In the genomic region with DNA sequence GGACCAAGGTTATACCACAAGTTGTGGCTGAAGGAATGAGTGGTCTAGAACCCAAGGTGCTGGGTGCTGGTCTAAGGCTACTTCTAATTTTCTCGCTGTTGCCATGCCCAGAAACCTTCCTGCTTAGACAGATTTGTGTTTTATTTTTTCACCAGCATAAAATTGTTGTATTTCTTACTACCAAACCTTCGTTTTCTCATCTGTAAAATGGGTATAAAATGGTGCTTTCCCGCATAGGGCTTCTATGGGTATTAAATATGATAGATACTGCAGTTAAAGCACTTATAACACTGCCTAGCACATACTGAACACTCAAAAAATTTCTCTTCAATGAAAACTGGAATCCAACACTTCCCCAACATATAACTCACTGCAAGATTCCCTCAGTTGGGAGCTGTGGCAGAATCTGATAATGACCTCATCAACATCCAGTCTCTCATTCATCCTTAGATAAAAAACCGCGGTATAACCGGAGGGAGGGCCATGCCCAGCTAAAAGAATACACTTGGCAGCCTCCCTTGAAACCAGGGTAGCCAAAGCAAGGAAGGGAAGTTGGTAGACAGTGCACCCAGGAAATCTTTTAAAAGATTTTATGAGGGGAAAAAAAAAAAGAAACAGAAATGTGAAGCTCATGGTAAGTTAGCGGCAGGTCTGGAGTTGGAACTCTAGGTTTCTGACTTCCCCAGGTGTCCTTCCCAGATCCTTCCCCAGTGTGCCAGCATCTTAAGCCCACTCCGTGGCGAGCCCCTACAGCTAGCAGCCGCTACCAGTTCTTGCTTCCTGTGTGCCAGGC, we compare ENCODE assay signal across 8 cellular contexts. TPM values are rescaled to one million over a fixed set of nuclear protein-coding genes. Genes with fewer than 3 reads are reported as not detected.
DNase-seq lines count a peak whose midpoint lies in the region; TF ChIP-seq lines count a peak whose summit lies in the region.

No MANE protein-coding gene starts in this region.

- H3K27me3 Mint-ChIP-seq in dendritic cell treated with granulocyte-macrophage colony-stimulating factor and Interleukin-4, amounts not matched to agents 40 ng/mL and 50 ng/mL, for 4 days, result no peaks in the 10 kb centered on the region
- H3K27me3 Mint-ChIP-seq in neural progenitor cell (ENCODE audit: insufficient read depth, low read depth), result no peaks in the 10 kb centered on the region

- H3K27ac ChIP-seq in OCI-LY3 (ENCODE audit: low read length) (peak overlapping the region; percentile 81), neural progenitor cell (no peak overlapping the region)

- peaks cover 38% of the 10 kb centered on the region for H3K79me2 ChIP-seq in OCI-LY3 (ENCODE audit: low read length)
- no peaks in the 10 kb centered on the region for H3K79me2 ChIP-seq in neural progenitor cell (ENCODE audit: low read depth)

- H2AFZ ChIP-seq in OCI-LY3 (ENCODE audit: low read depth, low read length) (peak overlapping the region; percentile 60), neural progenitor cell (replicated peaks) (peak overlapping the region; percentile 94)

- DNase-seq in neural progenitor cell (ENCODE audit: low spot score) (no peak), AG20443 (ENCODE audit: low spot score) (no peak), medulla oblongata (ENCODE audit: extremely low spot score) (no peak), NCI-H1048 (lab: John Stamatoyannopoulos, UW) (no peak), AG08395 (ENCODE audit: low spot score) (no peak)

- H3K4me3 ChIP-seq in GM08714 (ENCODE audit: low read length) (peak overlapping the region; percentile 92), OCI-LY3 (ENCODE audit: low read length) (peak overlapping the region; percentile 91), neural progenitor cell (peak overlapping the region; percentile 62)

- TF ChIP-seq CTCF in OCI-LY3 (IDR thresholded peaks at IDR 0.05; ENCODE audit: low read depth, low read length) (no peak), neural progenitor cell (IDR thresholded peaks at IDR 0.05) (no peak)

- H3K9me3 Mint-ChIP-seq in dendritic cell treated with granulocyte-macrophage colony-stimulating factor and Interleukin-4, amounts not matched to agents 40 ng/mL and 50 ng/mL, for 4 days, result peaks cover 14% of the 10 kb centered on the region
- H3K9me3 Mint-ChIP-seq in neural progenitor cell, result peaks cover 14% of the 10 kb centered on the region

- peaks cover 23% of the 10 kb centered on the region for H3K36me3 ChIP-seq in OCI-LY3 (replicated peaks; ENCODE audit: low read depth, low read length)
- no peaks in the 10 kb centered on the region for H3K36me3 ChIP-seq in neural progenitor cell

- no peaks in the 10 kb centered on the region for H3K27me3 ChIP-seq in OCI-LY3 (ENCODE audit: low read depth, low read length)
- no peaks in the 10 kb centered on the region for H3K27me3 ChIP-seq in neural progenitor cell

- intact Hi-C loops in dendritic cell treated with granulocyte-macrophage colony-stimulating factor and Interleukin-4, amounts not matched to agents 40 ng/mL and 50 ng/mL, for 4 days (cut with micrococcal nuclease), result loop anchor here (5.0 to 10.0 kb wide), 2 partner anchors 114 to 129 kb away; a partner anchor contains a TSS

- H3F3A ChIP-seq in neural progenitor cell (ENCODE audit: low read depth), result peaks cover 42% of the 10 kb centered on the region

- no peaks in the 10 kb centered on the region for H4K20me1 ChIP-seq in OCI-LY3 (ENCODE audit: insufficient read depth, low read length)
- no peaks in the 10 kb centered on the region for H4K20me1 ChIP-seq in neural progenitor cell (ENCODE audit: low read depth)

- H3K9me3 ChIP-seq in OCI-LY3 (ENCODE audit: insufficient read depth, low read length), result peaks cover 24% of the 10 kb centered on the region; the same call in 1 of the 2 replicates
- H3K9me3 ChIP-seq in neural progenitor cell (ENCODE audit: low read depth), result no peaks in the 10 kb centered on the region

- no peaks in the 10 kb centered on the region for H3K36me3 Mint-ChIP-seq in dendritic cell treated with granulocyte-macrophage colony-stimulating factor and Interleukin-4, amounts not matched to agents 40 ng/mL and 50 ng/mL, for 4 days (ENCODE audit: low read depth)
- peaks cover 8% of the 10 kb centered on the region for H3K36me3 Mint-ChIP-seq in neural progenitor cell

- H3K4me1 Mint-ChIP-seq in dendritic cell treated with granulocyte-macrophage colony-stimulating factor and Interleukin-4, amounts not matched to agents 40 ng/mL and 50 ng/mL, for 4 days (ENCODE audit: low read depth), result peaks cover 33% of the 10 kb centered on the region
- peaks cover 24% of the 10 kb centered on the region for H3K4me1 Mint-ChIP-seq in neural progenitor cell

- H3K27ac Mint-ChIP-seq in dendritic cell treated with granulocyte-macrophage colony-stimulating factor and Interleukin-4, amounts not matched to agents 40 ng/mL and 50 ng/mL, for 4 days, result peak overlapping the region; percentile 91
- H3K27ac Mint-ChIP-seq in neural progenitor cell, result peak overlapping the region; percentile 98

- H3K9ac ChIP-seq in OCI-LY3 (ENCODE audit: low read length), result peak overlapping the region; percentile 89
- H3K9ac ChIP-seq in neural progenitor cell, result no peak overlapping the region

- peak overlapping the region; percentile 82 for H3K4me2 ChIP-seq in OCI-LY3 (ENCODE audit: low read length)
- H3K4me2 ChIP-seq in neural progenitor cell, result peak overlapping the region; percentile 86

- H3K4me1 ChIP-seq in OCI-LY3 (ENCODE audit: low read length), result peaks cover 28% of the 10 kb centered on the region
- H3K4me1 ChIP-seq in neural progenitor cell, result peaks cover 27% of the 10 kb centered on the region

- H3K4me3 Mint-ChIP-seq in dendritic cell treated with granulocyte-macrophage colony-stimulating factor and Interleukin-4, amounts not matched to agents 40 ng/mL and 50 ng/mL, for 4 days, result peak overlapping the region; percentile 83
- peak overlapping the region; percentile 91 for H3K4me3 Mint-ChIP-seq in neural progenitor cell

RNA-seq across cellular contexts. Expression of a gene that starts 1.2 kb away (rescaled TPM):
- 3.9 and 13.8 TPM in 2 replicates for total RNA-seq in neural progenitor cell (ENCODE audit: low replicate concordance)
